9 cellular contexts compared by ENCODE assay signal in the genomic region with DNA sequence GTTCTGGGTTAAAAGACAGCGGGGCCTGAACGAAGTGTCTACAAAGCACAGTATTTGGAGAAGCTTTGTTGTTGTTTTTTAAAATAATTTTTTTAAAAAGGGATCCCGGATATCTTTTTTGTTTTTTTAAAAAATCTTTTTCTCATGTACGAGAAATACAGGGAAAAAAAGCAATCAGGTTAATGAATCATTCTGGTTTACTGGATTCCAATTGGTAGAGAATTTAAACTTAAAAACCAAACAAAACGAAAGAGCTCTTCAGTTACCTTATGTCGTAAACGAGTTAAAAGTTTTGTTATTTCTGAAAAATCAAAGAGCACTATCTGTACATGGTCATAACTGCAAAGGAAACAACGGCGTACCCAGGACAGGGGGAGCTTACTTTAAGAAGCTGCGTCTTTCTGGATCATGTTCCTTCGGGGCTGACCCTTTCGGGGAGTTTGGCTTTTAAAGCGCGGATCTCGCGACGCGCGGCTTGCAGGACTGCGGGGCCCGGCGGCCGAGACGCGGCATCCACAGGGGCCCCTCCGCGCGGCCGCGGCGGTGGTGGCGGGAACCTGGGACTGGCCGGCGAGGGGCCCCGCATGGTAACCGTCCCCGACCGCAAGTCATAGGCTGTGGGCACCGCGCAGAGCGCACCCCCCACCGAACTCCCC. TPM values are rescaled to one million over a fixed set of nuclear protein-coding genes. Genes with fewer than 3 reads are reported as not detected.
DNase-seq lines count a peak whose midpoint lies in the region; ATAC-seq and TF ChIP-seq lines count a peak whose summit lies in the region.
"Had no signal": no experiment of that assay in that cellular context is flagged by ENCODE, and none has a peak within 500 bp of the region (broad histone marks: within the 10 kb centered on the region; RNA-seq: fewer than 3 reads in every experiment).

No MANE protein-coding gene starts in this region.

- intact Hi-C loops in CD8-positive, alpha-beta T cell (cut with DNase I, micrococcal nuclease), result no loop called here

- peaks cover 68% of the 10 kb centered on the region for H3K27me3 Mint-ChIP-seq in CD8-positive, alpha-beta T cell (ENCODE audit: low read depth)
- peaks cover 23% of the 10 kb centered on the region for H3K27me3 Mint-ChIP-seq in GM23338 (ENCODE audit: insufficient read depth, low read depth, poor library complexity)
- peaks cover 46% of the 10 kb centered on the region for H3K27me3 Mint-ChIP-seq in WTC11 (ENCODE audit: low read depth)

- H3K27me3 ChIP-seq in CD8-positive, alpha-beta T cell (ENCODE audit: insufficient read depth, low read length), result peaks cover 19% of the 10 kb centered on the region
- H3K27me3 ChIP-seq in GM23338 (ENCODE audit: insufficient read depth), result peaks cover 53% of the 10 kb centered on the region
- H3K27me3 ChIP-seq in neural cell (ENCODE audit: insufficient read depth, low read depth, low read length), result peaks cover 45% of the 10 kb centered on the region

- H2AFZ ChIP-seq in GM23338 (peak overlapping the region; percentile 85), neural cell (ENCODE audit: low read depth, low read length) (no peak overlapping the region)

- H3K4me3 Mint-ChIP-seq in CD8-positive, alpha-beta T cell, result peak overlapping the region; percentile 83
- H3K4me3 Mint-ChIP-seq in GM23338, result peak overlapping the region; percentile 74
- H3K4me3 Mint-ChIP-seq in WTC11, result peak overlapping the region; percentile 69

- POLR2A ChIA-PET in CD8-positive, alpha-beta T cell (lab: Charles Lee), result interaction anchor here (0.8 kb wide), 1 partner anchor 60 kb away, joined by 4 read pairs; no protein-coding TSS in a partner anchor
- POLR2A ChIA-PET in WTC11 (lab: Charles Lee), result interaction anchor here (1.6 kb wide), 1 partner anchor 122 kb away, joined by 4 read pairs; the partner anchor contains the start of gene SLC35D3

- TF ChIP-seq CTCF in CD8-positive, alpha-beta T cell (IDR thresholded peaks at IDR 0.05), result no peak
- TF ChIP-seq CTCF in GM23338 (conservative IDR thresholded peaks at IDR 0.05; ENCODE audit: low read depth in 2 of 2) (no peak), WTC11 (IDR thresholded peaks at IDR 0.05) (no peak), fibroblast of villous mesenchyme (IDR thresholded peaks at IDR 0.05; ENCODE audit: insufficient read depth, low read depth, low read length) (no peak), neural cell (IDR thresholded peaks at IDR 0.05; ENCODE audit: poor library complexity, severe bottlenecking) (no peak)

- H3F3A ChIP-seq in GM23338 (replicated peaks; ENCODE audit: low read depth) (peaks cover 6% of the 10 kb centered on the region; the same call in 1 of the 2 replicates), neural cell (ENCODE audit: insufficient read depth, low read length, poor library complexity, severe bottlenecking) (no peaks in the 10 kb centered on the region)

- no peaks in the 10 kb centered on the region for H3K36me3 ChIP-seq in CD8-positive, alpha-beta T cell (ENCODE audit: insufficient read depth, low read length)
- H3K36me3 ChIP-seq in GM23338 (ENCODE audit: insufficient read depth) (no peaks in the 10 kb centered on the region), neural cell (ENCODE audit: insufficient read depth, low read length) (no peaks in the 10 kb centered on the region)

- H3K4me3 ChIP-seq in CD8-positive, alpha-beta T cell (ENCODE audit: low read depth, low read length), result peak overlapping the region; percentile 44
- H3K4me3 ChIP-seq in GM23338 (peak overlapping the region; percentile 63), fibroblast of villous mesenchyme (ENCODE audit: low read depth, low read length) (peak overlapping the region; percentile 70), neural cell (ENCODE audit: low read length) (peak overlapping the region; percentile 64)

- H3K9me3 Mint-ChIP-seq in CD8-positive, alpha-beta T cell, result no peaks in the 10 kb centered on the region
- H3K9me3 Mint-ChIP-seq in GM23338 (peaks cover 5% of the 10 kb centered on the region; the same call in 2 of the 3 replicates), WTC11 (peaks cover 17% of the 10 kb centered on the region)

- H3K4me2 ChIP-seq in GM23338 (peak overlapping the region; percentile 76), neural cell (ENCODE audit: low read length) (peak overlapping the region; percentile 30)

- TF ChIP-seq RAD21 in neural cell (conservative IDR thresholded peaks at IDR 0.05), result no peak

- H3K4me1 ChIP-seq in CD8-positive, alpha-beta T cell (ENCODE audit: insufficient read depth, low read length), result no peaks in the 10 kb centered on the region
- H3K4me1 ChIP-seq in GM23338 (ENCODE audit: insufficient read depth), result 0 out of 2 replicates have a peak, but pooled peaks cover 6% of the 10 kb centered on the region

- H3K36me3 Mint-ChIP-seq in CD8-positive, alpha-beta T cell, result no peaks in the 10 kb centered on the region
- H3K36me3 Mint-ChIP-seq in GM23338 (ENCODE audit: low read depth) (no peaks in the 10 kb centered on the region), WTC11 (peaks cover 3% of the 10 kb centered on the region; the same call in 1 of the 2 replicates)

- peaks cover 7% of the 10 kb centered on the region for H3K4me1 Mint-ChIP-seq in CD8-positive, alpha-beta T cell (ENCODE audit: low read depth)
- H3K4me1 Mint-ChIP-seq in GM23338 (peaks cover 14% of the 10 kb centered on the region), WTC11 (peaks cover 13% of the 10 kb centered on the region)

- H3K27ac ChIP-seq in CD8-positive, alpha-beta T cell (ENCODE audit: low read depth, low read length), result no peak overlapping the region
- H3K27ac ChIP-seq in GM23338 (ENCODE audit: low read depth) (no peak overlapping the region), neural cell (ENCODE audit: low read length) (no peak overlapping the region)

- H3K9me2 ChIP-seq in GM23338 (ENCODE audit: insufficient read depth) (no peaks in the 10 kb centered on the region), neural cell (ENCODE audit: insufficient read depth, low read length) (no peaks in the 10 kb centered on the region)

- H3K79me2 ChIP-seq in GM23338 (replicated peaks; ENCODE audit: insufficient read depth) (no peaks in the 10 kb centered on the region), neural cell (replicated peaks; ENCODE audit: insufficient read depth, low read length) (no peaks in the 10 kb centered on the region)

- ATAC-seq in CD8-positive, alpha-beta T cell, result peak; percentile 26
- ATAC-seq in GM23338, result peak; percentile 63
- ATAC-seq in WTC11, result peak; percentile 43

- DNase-seq in CD8-positive, alpha-beta T cell, result no peak
- DNase-seq in GM23338 (ENCODE audit: low spot score), result peak; percentile 66
- DNase-seq in WTC11 (ENCODE audit: low spot score), result peak; percentile 39
- DNase-seq in fibroblast of villous mesenchyme (ENCODE audit: low read depth), result peak; percentile 43
- DNase-seq in SKM-1 (lab: John Stamatoyannopoulos, UW; ENCODE audit: unreplicated experiment), result no peak
- no peak for DNase-seq in cortex of kidney (lab: John Stamatoyannopoulos, UW)
- DNase-seq in cerebellar nuclear complex (lab: John Stamatoyannopoulos, UW), result no peak

- H4K20me1 ChIP-seq in GM23338 (replicated peaks; ENCODE audit: insufficient read depth), result no peaks in the 10 kb centered on the region
- no peaks in the 10 kb centered on the region for H4K20me1 ChIP-seq in neural cell (ENCODE audit: insufficient read depth)

- H3K9me3 ChIP-seq in CD8-positive, alpha-beta T cell (ENCODE audit: low read length), result no peaks in the 10 kb centered on the region
- no peaks in the 10 kb centered on the region for H3K9me3 ChIP-seq in neural cell (ENCODE audit: low read length)

- CTCF ChIA-PET in CD8-positive, alpha-beta T cell (lab: Charles Lee), result interaction anchor here (0.6 to 1.3 kb wide), 2 partner anchors 50 to 374 kb away, joined by 3 to 4 read pairs; no protein-coding TSS in a partner anchor
- CTCF ChIA-PET in WTC11 (lab: Charles Lee), result interaction anchor here (0.6 to 2.2 kb wide), 8 partner anchors 30 to 445 kb away, joined by 3 to 7 read pairs (median 4); partner anchors contain the start of gene SLC35D3

- H3K27ac Mint-ChIP-seq in CD8-positive, alpha-beta T cell, result no peak overlapping the region
- no peak overlapping the region for H3K27ac Mint-ChIP-seq in GM23338
- H3K27ac Mint-ChIP-seq in WTC11, result no peak overlapping the region

- no peak overlapping the region for H3K9ac ChIP-seq in neural cell (ENCODE audit: low read length)

- no peak for TF ChIP-seq EP300 in neural cell (conservative IDR thresholded peaks at IDR 0.05; ENCODE audit: poor library complexity, severe bottlenecking)

TF ChIP-seq in GM23338, 12 proteins besides CTCF, POLR2A, EP300 and RAD21 (continues in another document):
- peak; percentile 72 for TF ChIP-seq EZH2 (IDR thresholded peaks at IDR 0.05; ENCODE audit: low read depth, unreplicated experiment)

TF ChIP-seq in WTC11, 78 proteins besides CTCF, POLR2A, EP300 and RAD21 (continues in another document):
- TF ChIP-seq NR2C2 (CRISPR knock-in tag; IDR thresholded peaks at IDR 0.05) (no peak), ATF3 (CRISPR knock-in tag; conservative IDR thresholded peaks at IDR 0.05) (no peak), IRF2 (CRISPR knock-in tag; IDR thresholded peaks at IDR 0.05; ENCODE audit: borderline replicate concordance, low read depth) (no peak), SMAD4 (CRISPR knock-in tag; IDR thresholded peaks at IDR 0.05) (no peak), RELA (CRISPR knock-in tag; IDR thresholded peaks at IDR 0.05; ENCODE audit: borderline replicate concordance) (no peak), ZNF232 (CRISPR knock-in tag; IDR thresholded peaks at IDR 0.05) (no peak)

TF ChIP-seq in neural cell, 6 proteins besides CTCF, POLR2A, EP300 and RAD21 (continues in another document):
- TF ChIP-seq POLR2AphosphoS5 (IDR thresholded peaks at IDR 0.05) (peak; percentile 55), EZH2 (IDR thresholded peaks at IDR 0.05; ENCODE audit: borderline replicate concordance, insufficient read depth, low read length, poor library complexity, severe bottlenecking) (no peak)

RNA-seq across cellular contexts. Expression of gene IL20RA, which starts 0.9 kb away (rescaled TPM):
- total RNA-seq in CD8-positive, alpha-beta T cell, result not detected
- total RNA-seq in GM23338 (2014; rRNA removed; shearing (Covaris generic)), result 2.4 and 3.5 TPM in 2 replicates
- polyA plus RNA-seq in GM23338 (2016; fragmentation: Nextera tagmentation; extraction: Ambion mirVana) (1.2 and 2.6 TPM in 2 replicates), neural cell (not detected in 2 replicates)
- total RNA-seq in WTC11 (2021) (0.78 to 1.3 TPM (median 1.2 TPM) in 3 replicates), fibroblast of villous mesenchyme (0.43 and 1.3 TPM in 2 replicates)
- polyA minus RNA-seq in neural cell, result not detected in 2 replicates
- total RNA-seq: T-helper 1 cell treated with Interleukin-12 subunit alpha and Interleukin-12 subunit beta and Interleukin-4 antibody, amounts not matched to agents 30 ng/mL and 1 ng/mL, for 36 hours had no signal

Comparison
In these comparisons a context has a peak if more than half of its experiments do, and no peak if none do; other contexts are left out.
1. DNase-seq: peak in GM23338 (single experiment), WTC11 (single experiment) and fibroblast of villous mesenchyme (single experiment); none in CD8-positive, alpha-beta T cell (0 of 7), SKM-1 (single experiment), cortex of kidney (single experiment) and cerebellar nuclear complex (0 of 2).
2. Peak in every context shown above with its lines, with median percentiles within 50 percentile points of each other: ATAC-seq, H3K4me3 ChIP-seq and H3K4me3 Mint-ChIP-seq.